ENCODE assay signal across 21 cellular contexts in genomic region chr3:190694335-190695001, GRCh38.
"Had no signal": no experiment of that assay in that cellular context is flagged by ENCODE, and none has a peak within 500 bp of the region (broad histone marks: within the 10 kb centered on the region; RNA-seq: fewer than 3 reads in every experiment).

No MANE protein-coding gene starts in this region.

- H3K4me1 Mint-ChIP-seq: activated naive CD8-positive, alpha-beta T cell treated with anti-CD3 and anti-CD28 coated beads, Interleukin-2, amount 10 ng/mL, durations not matched to agents 7 days and 5 days had no signal

- DNase-seq: activated CD4-positive, alpha-beta T cell treated with anti-CD3 and anti-CD28 coated beads for 48 hours; activated CD4-positive, CD25-positive, alpha-beta regulatory T cell; activated CD8-positive, alpha-beta T cell treated with anti-CD3 and anti-CD28 coated beads for 36 hours; activated naive CD4-positive, alpha-beta T cell treated with Interleukin-2 at 50 U/mL for 16 hours; activated naive CD8-positive, alpha-beta T cell treated with anti-CD3 and anti-CD28 coated beads, Interleukin-2, amount 10 ng/mL, durations not matched to agents 7 days and 5 days; activated T-cell treated with anti-CD3 and anti-CD28 coated beads, Interleukin-2, amount 50 U/mL, for 1 hour; caudate nucleus; effector memory CD8-positive, alpha-beta T cell; nephron progenitor cell; nucleus accumbens; retina; stimulated activated CD4-positive, alpha-beta T cell treated with anti-CD3 and anti-CD28 coated beads, Interleukin-12 subunit alpha, Interleukin-12 subunit beta, amount 100 ng/mL, for 4 hours; stimulated activated CD4-positive, alpha-beta T cell treated with anti-CD3 and anti-CD28 coated beads, Interleukin-1b, Interleukin-23, amount 100 ng/mL, for 48 hours; stimulated activated naive CD8-positive, alpha-beta T cell treated with anti-CD3 and anti-CD28 coated beads, Interleukin-15, Interleukin-2, amounts not matched to agents 100 U/mL and 50 U/mL, for 24 hours; substantia nigra; T-helper 9 cell; uterus had no signal

- H3K4me3 Mint-ChIP-seq: activated CD8-positive, alpha-beta T cell treated with anti-CD3 and anti-CD28 coated beads for 36 hours; activated naive CD8-positive, alpha-beta T cell treated with anti-CD3 and anti-CD28 coated beads, Interleukin-2, amount 10 ng/mL, durations not matched to agents 7 days and 5 days; brain; effector memory CD8-positive, alpha-beta T cell; nephron progenitor cell had no signal

- H3K36me3 ChIP-seq: tibial nerve, uterus had no signal

- H3K27ac ChIP-seq: tibial nerve, uterus had no signal

- H3K4me1 ChIP-seq: uterus had no signal

- H3K9me3 Mint-ChIP-seq: activated CD8-positive, alpha-beta T cell treated with anti-CD3 and anti-CD28 coated beads for 36 hours; activated T-helper 2 cell treated with anti-CD3 and anti-CD28 coated beads, Interferon-gamma antibody, Interleukin-2, Interleukin-4, amounts not matched to agents 10 μg/mL and 5 μg/mL and 100 μg/mL, durations not matched to agents 14 hours and 24 hours and 36 hours; brain; effector memory CD8-positive, alpha-beta T cell; nephron progenitor cell had no signal

- H3K36me3 Mint-ChIP-seq: brain had no signal

- ATAC-seq: activated CD8-positive, alpha-beta T cell treated with anti-CD3 and anti-CD28 coated beads for 36 hours; effector memory CD8-positive, alpha-beta T cell; stimulated activated naive CD8-positive, alpha-beta T cell treated with anti-CD3 and anti-CD28 coated beads, Interleukin-15, Interleukin-2, amounts not matched to agents 100 U/mL and 50 U/mL, for 24 hours had no signal

- H3K9me3 ChIP-seq: tibial nerve, uterus had no signal

- H3K27ac Mint-ChIP-seq: activated CD8-positive, alpha-beta T cell treated with anti-CD3 and anti-CD28 coated beads for 36 hours; activated naive CD8-positive, alpha-beta T cell treated with anti-CD3 and anti-CD28 coated beads, Interleukin-2, amount 10 ng/mL, durations not matched to agents 7 days and 5 days; activated T-helper 2 cell treated with anti-CD3 and anti-CD28 coated beads, Interferon-gamma antibody, Interleukin-2, Interleukin-4, amounts not matched to agents 10 μg/mL and 5 μg/mL and 100 μg/mL, durations not matched to agents 14 hours and 24 hours and 36 hours; brain; effector memory CD8-positive, alpha-beta T cell; nephron progenitor cell had no signal

- H3K4me3 ChIP-seq: lung, tibial nerve, uterus had no signal

- H3K27me3 ChIP-seq: tibial nerve, uterus had no signal

- H3K27me3 Mint-ChIP-seq: brain; effector memory CD8-positive, alpha-beta T cell had no signal
